ENCODE assay signal across 19 cellular contexts in the genomic region with DNA sequence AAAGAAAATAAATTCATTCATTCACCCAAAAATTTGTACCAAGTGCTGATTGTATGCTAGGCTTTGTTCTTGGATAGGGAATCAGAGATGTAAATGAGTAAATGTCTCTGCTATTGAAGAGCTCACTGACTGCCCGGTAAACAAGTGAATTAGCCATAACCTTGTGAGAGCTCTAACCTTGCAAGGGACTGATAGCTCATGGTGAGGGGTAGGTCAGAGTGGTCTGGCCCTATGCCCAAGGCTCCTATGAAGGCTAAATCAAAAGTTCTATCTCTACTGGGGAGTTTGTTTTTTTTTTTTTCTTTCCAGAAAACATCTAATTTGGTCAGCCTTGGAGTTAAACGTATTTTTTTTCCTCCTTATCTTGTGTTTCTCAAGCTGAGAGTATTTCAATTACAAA.
"Had no signal": no experiment of that assay in that cellular context is flagged by ENCODE, and none has a peak within 500 bp of the region (broad histone marks: within the 10 kb centered on the region; RNA-seq: fewer than 3 reads in every experiment).

No MANE protein-coding gene starts in this region.

- H3K4me3 ChIP-seq: colonic mucosa, gastroesophageal sphincter, heart left ventricle, hepatocyte, left lung, lower lobe of right lung, mucosa of descending colon had no signal

- H3K9me3 ChIP-seq: colonic mucosa, gastroesophageal sphincter, heart left ventricle, left lung, lower lobe of right lung, mucosa of descending colon had no signal

- ATAC-seq: effector memory CD8-positive, alpha-beta T cell; esophagus mucosa; foreskin keratinocyte; gastroesophageal sphincter; heart left ventricle; left cardiac atrium; left lung; left ventricle myocardium superior; lower lobe of right lung; mucosa of descending colon had no signal

- DNase-seq: colonic mucosa; cortex of kidney; effector CD8-positive, alpha-beta T cell; effector memory CD8-positive, alpha-beta T cell; erythroblast; foreskin keratinocyte; heart left ventricle; hypothalamus; left cardiac atrium; left lung; left ventricle myocardium superior; lower lobe of right lung; mesenchymal stem cell; mucosa of descending colon; naive B cell had no signal

- H3K36me3 ChIP-seq: colonic mucosa, gastroesophageal sphincter, heart left ventricle, left lung, lower lobe of right lung had no signal

- H3K27me3 ChIP-seq: colonic mucosa, foreskin keratinocyte, gastroesophageal sphincter, heart left ventricle, hepatocyte, left lung had no signal

- H3K4me1 ChIP-seq: colonic mucosa, foreskin keratinocyte, left lung, lower lobe of right lung had no signal

- H3K27ac ChIP-seq: colonic mucosa, epithelial cell of prostate, foreskin keratinocyte, gastroesophageal sphincter, heart left ventricle, hepatocyte, left lung, lower lobe of right lung had no signal
